11 cellular contexts compared by ENCODE assay signal in the genomic region with DNA sequence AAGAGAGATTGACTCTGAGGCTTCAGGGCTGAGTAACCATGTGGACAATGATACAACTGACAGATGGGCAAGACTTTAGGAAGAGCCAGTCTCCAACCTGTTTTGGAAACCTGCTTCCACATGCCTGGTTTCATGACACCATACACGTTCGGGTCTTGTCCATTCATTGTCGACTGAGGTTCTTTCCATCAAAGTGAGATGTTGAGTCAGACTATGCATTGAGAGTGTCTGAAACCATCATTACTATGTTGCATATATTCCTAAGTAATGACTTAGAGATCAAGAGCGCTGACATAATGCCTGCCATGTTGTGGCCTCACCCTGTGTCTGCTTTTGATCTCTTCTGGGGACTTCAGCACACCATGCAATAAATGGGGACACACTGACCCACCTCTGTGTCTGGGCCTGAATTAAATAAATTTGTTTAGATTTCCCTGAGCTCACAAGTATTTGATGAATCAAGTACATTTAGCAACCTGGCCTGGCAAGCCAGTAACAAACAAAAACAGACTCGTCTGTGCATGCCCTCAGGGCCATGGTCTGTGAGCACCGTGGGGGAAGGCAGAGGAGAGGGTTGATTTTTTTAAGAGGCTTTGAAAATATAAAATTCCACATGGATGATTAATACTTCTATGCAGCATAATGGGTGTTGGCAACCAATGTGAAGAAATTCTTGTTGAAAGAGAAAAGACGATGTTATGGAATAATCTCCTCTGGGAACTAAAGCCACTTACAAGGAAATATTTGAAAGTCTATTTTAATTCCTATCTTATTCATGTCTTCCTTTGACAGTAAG. TPM values are rescaled to one million over a fixed set of nuclear protein-coding genes. Genes with fewer than 3 reads are reported as not detected.
A peak's percentile ranks its signal among the peaks of the same experiment; 100 is the strongest.
DNase-seq lines count a peak whose midpoint lies in the region; ATAC-seq and TF ChIP-seq lines count a peak whose summit lies in the region.
"Had no signal": no experiment of that assay in that cellular context is flagged by ENCODE, and none has a peak within 500 bp of the region (broad histone marks: within the 10 kb centered on the region; RNA-seq: fewer than 3 reads in every experiment).

No MANE protein-coding gene starts in this region.

- no peaks in the 10 kb centered on the region for H3K27me3 ChIP-seq in HCT116 (ENCODE audit: insufficient read depth, low read length)

- DNase-seq in AG08396 (ENCODE audit: low spot score) = peak; percentile 56
- DNase-seq in HCT116 (ENCODE audit: low read depth, low spot score) = no peak
- peak; percentile 5 for DNase-seq in amniotic stem cell (lab: John Stamatoyannopoulos, UW)
- DNase-seq in hepatic stellate cell (ENCODE audit: low spot score) = peak; percentile 69
- DNase-seq in SKM-1 treated with dmso at 0.1 percent for 144 hours (lab: John Stamatoyannopoulos, UW; ENCODE audit: unreplicated experiment) = no peak
- no peak for DNase-seq in activated T-cell treated with anti-CD3 and anti-CD28 coated beads, Interleukin-2, amount 50 U/mL, for 1 hour
- no peak for DNase-seq in activated CD4-positive, alpha-beta T cell treated with anti-CD3 and anti-CD28 coated beads, Interleukin-2, amount 10 ng/mL, durations not matched to agents 24 days and 14 days
- DNase-seq in stimulated activated naive CD8-positive, alpha-beta T cell treated with anti-CD3 and anti-CD28 coated beads, Interleukin-15, amount 100 ng/mL, for 72 hours = no peak
- DNase-seq: CD8-positive, alpha-beta memory T cell; natural killer cell had no signal

- peaks cover 9% of the 10 kb centered on the region for H3K4me1 Mint-ChIP-seq in activated CD4-positive, alpha-beta T cell treated with anti-CD3 and anti-CD28 coated beads, Interleukin-2, amount 10 ng/mL, durations not matched to agents 24 days and 14 days
- peaks cover 19% of the 10 kb centered on the region for H3K4me1 Mint-ChIP-seq in stimulated activated naive CD8-positive, alpha-beta T cell treated with anti-CD3 and anti-CD28 coated beads, Interleukin-15, amount 100 ng/mL, for 72 hours
- H3K4me1 Mint-ChIP-seq: natural killer cell had no signal

- H3K27ac Mint-ChIP-seq in activated CD4-positive, alpha-beta T cell treated with anti-CD3 and anti-CD28 coated beads, Interleukin-2, amount 10 ng/mL, durations not matched to agents 24 days and 14 days = no peak overlapping the region
- H3K27ac Mint-ChIP-seq in stimulated activated naive CD8-positive, alpha-beta T cell treated with anti-CD3 and anti-CD28 coated beads, Interleukin-15, amount 100 ng/mL, for 72 hours = no peak overlapping the region
- H3K27ac Mint-ChIP-seq: CD8-positive, alpha-beta memory T cell; dendritic cell treated with granulocyte-macrophage colony-stimulating factor and Interleukin-4, amounts not matched to agents 40 ng/mL and 50 ng/mL, for 4 days; natural killer cell had no signal

- H3K9ac ChIP-seq in HCT116 (ENCODE audit: low read length) = no peak overlapping the region

- CTCF ChIA-PET in HCT116 (lab: Charles Lee) = interaction anchor here (1.3 kb wide), 1 partner anchor 25 kb away, joined by 3 read pairs; no protein-coding TSS in a partner anchor

- H3K4me3 ChIP-seq in HCT116 (replicated peaks in 1 of 2; ENCODE audit: low read depth in 1 of 2, low read length in 2 of 2) = no peak overlapping the region

- H3K9me2 ChIP-seq in HCT116 (ENCODE audit: insufficient read depth) = no peaks in the 10 kb centered on the region

- no peak overlapping the region for H3K4me3 Mint-ChIP-seq in activated CD4-positive, alpha-beta T cell treated with anti-CD3 and anti-CD28 coated beads, Interleukin-2, amount 10 ng/mL, durations not matched to agents 24 days and 14 days
- no peak overlapping the region for H3K4me3 Mint-ChIP-seq in stimulated activated naive CD8-positive, alpha-beta T cell treated with anti-CD3 and anti-CD28 coated beads, Interleukin-15, amount 100 ng/mL, for 72 hours
- H3K4me3 Mint-ChIP-seq: CD8-positive, alpha-beta memory T cell; dendritic cell treated with granulocyte-macrophage colony-stimulating factor and Interleukin-4, amounts not matched to agents 40 ng/mL and 50 ng/mL, for 4 days; natural killer cell had no signal

- peaks cover 12% of the 10 kb centered on the region for H3K9me3 Mint-ChIP-seq in activated CD4-positive, alpha-beta T cell treated with anti-CD3 and anti-CD28 coated beads, Interleukin-2, amount 10 ng/mL, durations not matched to agents 24 days and 14 days
- peaks cover 5 to 7% of the 10 kb centered on the region in 2 donors for H3K9me3 Mint-ChIP-seq in stimulated activated naive CD8-positive, alpha-beta T cell treated with anti-CD3 and anti-CD28 coated beads, Interleukin-15, amount 100 ng/mL, for 72 hours
- H3K9me3 Mint-ChIP-seq: CD8-positive, alpha-beta memory T cell; dendritic cell treated with granulocyte-macrophage colony-stimulating factor and Interleukin-4, amounts not matched to agents 40 ng/mL and 50 ng/mL, for 4 days; natural killer cell had no signal

- no TSS peak for BruUV-seq in HCT116 (replicated peaks; lab: Mats Ljungman, UMichigan)

- intact Hi-C loops in HCT116 (cut with micrococcal nuclease) = no loop called here
- intact Hi-C loops in activated CD4-positive, alpha-beta T cell treated with anti-CD3 and anti-CD28 coated beads, Interleukin-2, amount 10 ng/mL, durations not matched to agents 24 days and 14 days (cut with micrococcal nuclease) = no loop called here

- no peak for TF ChIP-seq CTCF in HCT116 (IDR thresholded peaks at IDR 0.05 in 2 of 3, conservative IDR thresholded peaks at IDR 0.05 in 1 of 3; ENCODE audit: borderline replicate concordance in 1 of 3, insufficient read depth in 1 of 3, low read depth in 2 of 3, low read length in 2 of 3)

- peak overlapping the region; percentile 8 for H3K4me2 ChIP-seq in HCT116 (ENCODE audit: low read length)

- H3K79me2 ChIP-seq in HCT116 (ENCODE audit: insufficient read depth, low read length) = no peaks in the 10 kb centered on the region

- no peaks in the 10 kb centered on the region for H3K36me3 ChIP-seq in HCT116 (ENCODE audit: control insufficient read depth in 1 of 2, insufficient read depth in 2 of 2, low read length in 2 of 2)

- no peak for TF ChIP-seq POLR2A in HCT116 (IDR thresholded peaks at IDR 0.05; ENCODE audit: borderline replicate concordance, extremely low read depth, insufficient read depth, insufficient read length)

- H3K9me3 ChIP-seq in HCT116 (ENCODE audit: control insufficient read depth in 1 of 2, insufficient read depth in 1 of 2, low read depth in 1 of 2, low read length in 2 of 2) = no peaks in the 10 kb centered on the region

- H3K36me3 Mint-ChIP-seq in activated CD4-positive, alpha-beta T cell treated with anti-CD3 and anti-CD28 coated beads, Interleukin-2, amount 10 ng/mL, durations not matched to agents 24 days and 14 days (ENCODE audit: low read depth) = no peaks in the 10 kb centered on the region
- H3K36me3 Mint-ChIP-seq: CD8-positive, alpha-beta memory T cell; natural killer cell had no signal

- no peaks in the 10 kb centered on the region for H4K20me1 ChIP-seq in HCT116 (ENCODE audit: insufficient read depth)

- no peak for TF ChIP-seq RAD21 in HCT116 (IDR thresholded peaks at IDR 0.05; ENCODE audit: low read depth)

- H2AFZ ChIP-seq in HCT116 (ENCODE audit: low read depth, low read length, poor library complexity, severe bottlenecking) = peak overlapping the region; percentile 0

- POLR2A ChIA-PET in HCT116 (lab: Charles Lee) = no interaction called here

- peak; percentile 46 for ATAC-seq in HCT116
- ATAC-seq in stimulated activated naive CD8-positive, alpha-beta T cell treated with anti-CD3 and anti-CD28 coated beads, Interleukin-15, amount 100 ng/mL, for 72 hours = no peak
- ATAC-seq: natural killer cell had no signal

- no peaks in the 10 kb centered on the region for H3K27me3 Mint-ChIP-seq in activated CD4-positive, alpha-beta T cell treated with anti-CD3 and anti-CD28 coated beads, Interleukin-2, amount 10 ng/mL, durations not matched to agents 24 days and 14 days
- H3K27me3 Mint-ChIP-seq in stimulated activated naive CD8-positive, alpha-beta T cell treated with anti-CD3 and anti-CD28 coated beads, Interleukin-15, amount 100 ng/mL, for 72 hours = no peaks in the 10 kb centered on the region

- H3K27ac ChIP-seq in HCT116 (ENCODE audit: low read depth, low read length) = peak overlapping the region; percentile 15; the same call in 1 of the 2 replicates

- RAD21 ChIA-PET in HCT116 (lab: Charles Lee; ENCODE audit: low non-redundant PET in 1 of 2, low total read pairs in 2 of 2, uncharacterized antibody in 2 of 2, unreplicated experiment in 2 of 2) = no interaction called here

- peaks cover 5 to 42% of the 10 kb centered on the region in 2 experiments; a peak in 3 of 4 replicates for H3K4me1 ChIP-seq in HCT116 (ENCODE audit: control insufficient read depth in 1 of 2, insufficient read depth in 2 of 2, low read length in 2 of 2)

TF ChIP-seq in HCT116, 20 proteins besides CTCF, POLR2A, EP300 and RAD21 (continues in another document):
- TF ChIP-seq EGR1 (IDR thresholded peaks at IDR 0.05; ENCODE audit: low read depth) = no peak
- TF ChIP-seq CBX3 (IDR thresholded peaks at IDR 0.05; ENCODE audit: low read depth) = no peak
- TF ChIP-seq EZH2 (IDR thresholded peaks at IDR 0.05) = no peak
- no peak for TF ChIP-seq SIN3A (IDR thresholded peaks at IDR 0.05; ENCODE audit: low read depth)
- no peak for TF ChIP-seq ATF3 (IDR thresholded peaks at IDR 0.05)
- no peak for TF ChIP-seq ZBTB33 (IDR thresholded peaks at IDR 0.05; ENCODE audit: extremely low read depth, insufficient replicate concordance, low read length)
- no peak for TF ChIP-seq EZH2phosphoT487 (IDR thresholded peaks at IDR 0.05; ENCODE audit: borderline replicate concordance)

RNA-seq across cellular contexts. Expression of gene UBAC2, which starts 49.9 kb away (rescaled TPM):
- 67.4 TPM for total RNA-seq in HCT116 (2021; ENCODE audit: unreplicated experiment)
- polyA plus RNA-seq in HCT116 (2012) = 60.0 and 66.1 TPM in 2 replicates
- total RNA-seq in activated CD4-positive, alpha-beta T cell treated with anti-CD3 and anti-CD28 coated beads, Interleukin-2, amount 10 ng/mL, durations not matched to agents 24 days and 14 days = 52.6 and 52.8 TPM in 2 replicates

Comparison
In these comparisons a context has a peak if more than half of its experiments do, and no peak if none do; other contexts are left out.
1. DNase-seq: peak in AG08396 (single experiment), amniotic stem cell (single experiment) and hepatic stellate cell (single experiment); none in HCT116 (single experiment), SKM-1 treated with dmso at 0.1 percent for 144 hours (single experiment), activated T-cell treated with anti-CD3 and anti-CD28 coated beads, Interleukin-2, amount 50 U/mL, for 1 hour (single experiment), activated CD4-positive, alpha-beta T cell treated with anti-CD3 and anti-CD28 coated beads, Interleukin-2, amount 10 ng/mL, durations not matched to agents 24 days and 14 days (single experiment) and stimulated activated naive CD8-positive, alpha-beta T cell treated with anti-CD3 and anti-CD28 coated beads, Interleukin-15, amount 100 ng/mL, for 72 hours (0 of 2).